In the genomic region with DNA sequence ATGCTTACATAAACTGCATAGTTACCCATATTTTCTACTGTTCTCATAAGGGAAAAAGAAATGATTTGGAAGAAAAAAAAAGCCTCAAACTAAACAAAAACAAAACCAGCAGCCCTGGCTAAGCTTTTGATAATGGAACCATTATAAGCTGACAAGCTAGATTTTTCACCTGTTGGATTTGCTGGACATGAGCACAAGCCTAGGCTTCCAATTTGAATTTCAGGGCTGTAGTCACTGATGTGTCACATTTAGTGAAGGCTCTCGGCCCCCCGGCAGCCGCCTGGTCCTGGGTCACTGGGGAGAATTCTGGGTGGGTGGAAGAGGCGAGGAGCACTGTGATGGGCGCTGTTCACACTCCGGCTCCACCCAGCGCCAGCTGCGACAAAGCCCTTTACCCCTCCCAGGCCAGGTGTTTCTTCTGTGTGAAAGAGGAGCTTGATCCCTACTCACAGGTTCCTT, we compare ENCODE assay signal across 1 cellular context.
A peak's percentile ranks its signal among the peaks of the same experiment; 100 is the strongest.
TF ChIP-seq lines count a peak whose summit lies in the region.

No MANE protein-coding gene starts in this region.

TF ChIP-seq in HepG2, 621 proteins besides CTCF, POLR2A, EP300 and RAD21 (continued from another document):
- no peak for TF ChIP-seq LCORL (IDR thresholded peaks at IDR 0.05)
- 0 out of 2 replicates have a peak, but pooled peaks have one; percentile 1 for TF ChIP-seq LCORL (CRISPR knock-in tag; IDR thresholded peaks at IDR 0.05)
TF ChIP-seq in HepG2: peak in this region for 2.
